8 cellular contexts compared by ENCODE assay signal in the genomic region with DNA sequence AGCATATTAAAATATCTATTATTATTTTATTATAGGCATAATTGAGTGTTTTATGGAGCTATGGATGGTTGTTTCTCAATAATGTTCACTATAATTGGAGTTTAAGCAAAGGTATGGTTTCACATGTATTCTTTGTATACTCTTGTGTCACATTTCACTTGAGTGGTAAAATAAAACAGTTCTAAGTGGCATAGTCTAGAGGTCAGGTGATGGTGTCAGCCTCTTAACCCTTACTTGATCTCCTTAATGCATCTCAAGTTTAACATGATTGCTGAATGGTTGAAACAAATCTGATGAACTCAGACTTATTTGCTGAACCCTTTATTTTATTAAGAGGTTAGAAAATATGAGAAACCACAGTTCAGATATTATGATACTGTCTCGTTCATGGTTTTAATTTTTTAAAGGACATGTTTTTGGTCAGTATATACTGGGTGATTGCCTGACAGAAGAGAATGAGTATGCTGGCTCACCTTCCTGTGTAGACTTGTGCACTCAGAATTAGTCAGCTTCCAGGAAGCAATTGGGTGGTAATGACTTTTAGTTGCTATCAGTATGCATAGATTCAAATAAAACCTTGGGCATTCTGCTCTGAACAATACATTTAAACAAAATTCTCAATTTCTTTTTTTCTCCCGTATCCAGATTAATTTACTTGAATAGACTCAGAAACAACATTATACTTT. TPM values are rescaled to one million over a fixed set of nuclear protein-coding genes. Genes with fewer than 3 reads are reported as not detected.
DNase-seq lines count a peak whose midpoint lies in the region; ATAC-seq, FAIRE-seq and TF ChIP-seq lines count a peak whose summit lies in the region.

No MANE protein-coding gene starts in this region.

- TF ChIP-seq POLR2A in GM12892 (IDR thresholded peaks at IDR 0.05; ENCODE audit: low read depth, low read length) = no peak
- no peak for TF ChIP-seq POLR2A in ovary (IDR thresholded peaks at IDR 0.05)

- peak; percentile 85 for FAIRE-seq in GM12892 (lab: Jason Lieb, UNC)
- no peak for FAIRE-seq in bronchial epithelial cell (lab: Jason Lieb, UNC)

- no peaks in the 10 kb centered on the region for H3K27me3 ChIP-seq in bronchial epithelial cell (ENCODE audit: control insufficient read depth, insufficient read depth, low read length)
- H3K27me3 ChIP-seq in ovary = no peaks in the 10 kb centered on the region

- no peak overlapping the region for H3K27ac ChIP-seq in ovary

- TF ChIP-seq CTCF in bronchial epithelial cell (IDR thresholded peaks at IDR 0.05; ENCODE audit: insufficient read depth, low read length, severe bottlenecking) = no peak
- no peak for TF ChIP-seq CTCF in ovary (IDR thresholded peaks at IDR 0.05)

- H3K4me1 ChIP-seq in ovary (ENCODE audit: insufficient read depth) = no peaks in the 10 kb centered on the region

- 60 to 71% (median 67%) methylated on average over 2 of the region's 2 CpGs for WGBS in ovary, 3 donors

- peak overlapping the region; percentile 22 for H3K4me3 ChIP-seq in bronchial epithelial cell (ENCODE audit: low read depth, low read length)
- no peak overlapping the region for H3K4me3 ChIP-seq in ovary

- intact Hi-C loops in ovary (cut with DNase I) = no loop called here

- no peaks in the 10 kb centered on the region for H3K9me3 ChIP-seq in ovary

- DNase-seq in GM12892 (ENCODE audit: insufficient read length) (no peak), HS-5 (ENCODE audit: low read depth) (peak; percentile 62), bronchial epithelial cell (ENCODE audit: low read depth) (peak; percentile 94), pulmonary artery endothelial cell (ENCODE audit: low read depth, low spot score) (peak; percentile 33), germinal center (ENCODE audit: low spot score) (no peak), ovary (no peak)

- H3K36me3 ChIP-seq in bronchial epithelial cell (ENCODE audit: control insufficient read depth, insufficient read depth, low read length) (no peaks in the 10 kb centered on the region), ovary (no peaks in the 10 kb centered on the region)

- ATAC-seq in HG03460 (IDR thresholded peaks at IDR 0.05; ENCODE audit: unreplicated experiment) (no peak), HG02870 (IDR thresholded peaks at IDR 0.05; ENCODE audit: unreplicated experiment) (no peak)

- TF ChIP-seq EP300 in ovary (IDR thresholded peaks at IDR 0.05) = no peak

RNA-seq across cellular contexts. Expression of gene SIPA1L1, which starts 51.6 kb away (rescaled TPM):
- 33.5 TPM for polyA plus RNA-seq in GM12892 (2012; ENCODE audit: missing spikeins)
- 38.2 and 50.8 TPM in 2 replicates for total RNA-seq in bronchial epithelial cell
- 9.1 and 11.2 TPM in 2 replicates for total RNA-seq in pulmonary artery endothelial cell
- total RNA-seq in ovary = 10 to 100 TPM in 6 of 7 donors, 1 to 10 TPM in 1; 8.7 to 60.5 (median 18.9) TPM
- polyA plus RNA-seq in ovary = 10 to 100 TPM in 1 of 2 donors, 1 to 10 TPM in 1; 7.3 to 61.7 TPM

Comparison
In these comparisons a context has a peak if more than half of its experiments do, and no peak if none do; other contexts are left out.
1. DNase-seq: peak in HS-5 (single experiment), bronchial epithelial cell (single experiment) and pulmonary artery endothelial cell (single experiment); none in GM12892 (single experiment), germinal center (single experiment) and ovary (0 of 5).